In genomic region chr6:63805808-63806572, GRCh38 we compare ENCODE assay signal across 9 cellular contexts.
DNase-seq lines count a peak whose midpoint lies in the region; ATAC-seq and TF ChIP-seq lines count a peak whose summit lies in the region.
"Had no signal": no experiment of that assay in that cellular context is flagged by ENCODE, and none has a peak within 500 bp of the region (broad histone marks: within the 10 kb centered on the region; RNA-seq: fewer than 3 reads in every experiment).

No MANE protein-coding gene starts in this region.

- DNase-seq in AG10803 (ENCODE audit: low read depth) (peak; percentile 83), NCI-H1105 (lab: John Stamatoyannopoulos, UW) (peak; percentile 50), brain pericyte (ENCODE audit: low read depth, low spot score) (peak; percentile 21), lung microvascular endothelial cell (ENCODE audit: low read depth in 2 of 2) (peak; percentile 70 to 78), caudate nucleus (lab: John Stamatoyannopoulos, UW) (no peak), NCI-H187 treated with DMSO at 0.1 percent for 48 hours (lab: John Stamatoyannopoulos, UW) (no peak)
- no peak for DNase-seq in activated T-cell treated with anti-CD3 and anti-CD28 coated beads, Interleukin-2, amount 50 U/mL, for 48 hours
- DNase-seq: activated B cell treated with CpG ODN at 0.5 μM for 24 hours had no signal

- no peak for ATAC-seq in HG03135 (IDR thresholded peaks at IDR 0.05; ENCODE audit: unreplicated experiment)

- TF ChIP-seq CTCF in AG10803 (conservative IDR thresholded peaks at IDR 0.05; ENCODE audit: low read length): no peak

- H3K27ac ChIP-seq in caudate nucleus (ENCODE audit: low read depth, low read length): no peak overlapping the region

- no peak overlapping the region for H3K4me3 ChIP-seq in AG10803 (ENCODE audit: low read length)

Comparison
In these comparisons a context has a peak if more than half of its experiments do, and no peak if none do; other contexts are left out.
1. DNase-seq: peak in AG10803 (single experiment), NCI-H1105 (single experiment), brain pericyte (single experiment) and lung microvascular endothelial cell (2 of 2); none in activated T-cell treated with anti-CD3 and anti-CD28 coated beads, Interleukin-2, amount 50 U/mL, for 48 hours (0 of 2), caudate nucleus (0 of 61) and NCI-H187 treated with DMSO at 0.1 percent for 48 hours (single experiment).